Comparison of ENCODE assay signal across 10 cellular contexts in the genomic region with DNA sequence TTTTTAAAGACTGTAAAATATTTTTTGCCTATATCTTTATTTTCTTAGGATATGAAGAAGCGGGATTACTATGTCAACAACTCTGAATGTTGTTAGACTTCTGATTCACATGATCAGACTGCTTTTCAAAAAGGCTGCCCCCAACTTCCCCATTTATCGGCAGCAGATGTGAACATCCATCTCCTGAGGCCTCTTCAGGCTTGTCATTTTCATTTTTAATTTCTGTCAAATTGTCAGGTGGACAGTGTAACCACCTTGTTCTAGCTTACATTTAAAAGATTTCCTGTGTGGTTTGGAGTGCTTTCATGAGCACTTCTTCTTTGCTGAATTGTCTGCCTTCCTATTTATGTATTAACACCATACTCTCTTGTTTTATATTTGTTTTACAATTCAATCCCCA.
A peak's percentile ranks its signal among the peaks of the same experiment; 100 is the strongest.
DNase-seq lines count a peak whose midpoint lies in the region; ATAC-seq and TF ChIP-seq lines count a peak whose summit lies in the region.
"Had no signal": no experiment of that assay in that cellular context is flagged by ENCODE, and none has a peak within 500 bp of the region (broad histone marks: within the 10 kb centered on the region; RNA-seq: fewer than 3 reads in every experiment).

No MANE protein-coding gene starts in this region.

- no peak for DNase-seq in CD8-positive, alpha-beta T cell
- DNase-seq in RPMI8226 (peak; percentile 59), SKM-1 treated with dmso at 0.1 percent for 144 hours (lab: John Stamatoyannopoulos, UW; ENCODE audit: unreplicated experiment) (no peak), right atrium auricular region (ENCODE audit: low spot score) (no peak), NCI-H2196 treated with DMSO at 0.1 percent for 48 hours (lab: John Stamatoyannopoulos, UW; ENCODE audit: unreplicated experiment) (no peak), esophagus muscularis mucosa (ENCODE audit: extremely low spot score) (no peak)
- DNase-seq: activated CD4-positive, alpha-beta T cell treated with anti-CD3 and anti-CD28 coated beads for 48 hours; DMS79 treated with DMSO at 0.1 percent for 48 hours had no signal

- H3K27me3 ChIP-seq in CD8-positive, alpha-beta T cell (ENCODE audit: insufficient read depth, low read length) = no peaks in the 10 kb centered on the region
- H3K27me3 ChIP-seq in right atrium auricular region (no peaks in the 10 kb centered on the region), esophagus muscularis mucosa (no peaks in the 10 kb centered on the region)

- H3K9me3 Mint-ChIP-seq in CD8-positive, alpha-beta T cell = no peaks in the 10 kb centered on the region

- WGBS in esophagus muscularis mucosa = 85% methylated on average over 2 of the region's 2 CpGs

- H3K36me3 ChIP-seq in CD8-positive, alpha-beta T cell (ENCODE audit: insufficient read depth, low read length) = no peaks in the 10 kb centered on the region
- H3K36me3 ChIP-seq in right atrium auricular region (no peaks in the 10 kb centered on the region), esophagus muscularis mucosa (no peaks in the 10 kb centered on the region)

- ATAC-seq in CD8-positive, alpha-beta T cell = peak; percentile 44
- peak; percentile 70 for ATAC-seq in GM19372 (IDR thresholded peaks at IDR 0.05; ENCODE audit: low read depth, unreplicated experiment)
- peak; percentile 64 for ATAC-seq in HG03097 (IDR thresholded peaks at IDR 0.05; ENCODE audit: low FRiP score, unreplicated experiment)

- no peak for TF ChIP-seq CTCF in CD8-positive, alpha-beta T cell (IDR thresholded peaks at IDR 0.05)
- TF ChIP-seq CTCF in right atrium auricular region (IDR thresholded peaks at IDR 0.05) = no peak
- TF ChIP-seq CTCF in esophagus muscularis mucosa (IDR thresholded peaks at IDR 0.05) = no peak

- peak overlapping the region; percentile 20 for H3K4me3 Mint-ChIP-seq in CD8-positive, alpha-beta T cell

- peaks cover 41% of the 10 kb centered on the region for H3K36me3 Mint-ChIP-seq in CD8-positive, alpha-beta T cell

- no peak for TF ChIP-seq POLR2A in esophagus muscularis mucosa (IDR thresholded peaks at IDR 0.05; ENCODE audit: low read depth)

- H3K4me1 ChIP-seq in CD8-positive, alpha-beta T cell (ENCODE audit: insufficient read depth, low read length) = peaks cover 10% of the 10 kb centered on the region
- H3K4me1 ChIP-seq in right atrium auricular region (no peaks in the 10 kb centered on the region), esophagus muscularis mucosa (peaks cover 0 to 6% (median 3%) of the 10 kb centered on the region in 4 donors)

- no peak for TF ChIP-seq EP300 in esophagus muscularis mucosa (IDR thresholded peaks at IDR 0.05)

- peak overlapping the region; percentile 45 for H3K27ac Mint-ChIP-seq in CD8-positive, alpha-beta T cell

- no peaks in the 10 kb centered on the region for H3K27me3 Mint-ChIP-seq in CD8-positive, alpha-beta T cell (ENCODE audit: low read depth)

- CTCF ChIA-PET in CD8-positive, alpha-beta T cell (lab: Charles Lee) = interaction anchor here (0.9 to 1.5 kb wide), 2 partner anchors 24 to 234 kb away, joined by 3 to 6 read pairs; no protein-coding TSS in a partner anchor

- POLR2A ChIA-PET in CD8-positive, alpha-beta T cell (lab: Charles Lee) = no interaction called here

- H3K27ac ChIP-seq in CD8-positive, alpha-beta T cell (ENCODE audit: low read depth, low read length) = no peak overlapping the region
- H3K27ac ChIP-seq in right atrium auricular region = no peak overlapping the region
- H3K27ac ChIP-seq in esophagus muscularis mucosa (replicated peaks in 1 of 4) = no peak overlapping the region

- no peaks in the 10 kb centered on the region for H3K9me3 ChIP-seq in CD8-positive, alpha-beta T cell (ENCODE audit: low read length)
- no peaks in the 10 kb centered on the region for H3K9me3 ChIP-seq in right atrium auricular region
- H3K9me3 ChIP-seq in esophagus muscularis mucosa = no peaks in the 10 kb centered on the region

- H3K4me1 Mint-ChIP-seq in CD8-positive, alpha-beta T cell (ENCODE audit: low read depth) = peaks cover 20% of the 10 kb centered on the region

- H3K4me3 ChIP-seq in CD8-positive, alpha-beta T cell (ENCODE audit: low read depth, low read length) = no peak overlapping the region
- no peak overlapping the region for H3K4me3 ChIP-seq in right atrium auricular region
- H3K4me3 ChIP-seq in esophagus muscularis mucosa = no peak overlapping the region

- intact Hi-C loops in CD8-positive, alpha-beta T cell (cut with DNase I, micrococcal nuclease) = no loop called here
- intact Hi-C loops in esophagus muscularis mucosa (cut with DNase I) = no loop called here
